ENCODE assay signal across 24 cellular contexts in genomic region chr3:45724919-45725318, GRCh38.
"Had no signal": no experiment of that assay in that cellular context is flagged by ENCODE, and none has a peak within 500 bp of the region (broad histone marks: within the 10 kb centered on the region; RNA-seq: fewer than 3 reads in every experiment).

No MANE protein-coding gene starts in this region.

- H3K4me1 ChIP-seq: neural progenitor cell, prostate gland had no signal

- H3K36me3 ChIP-seq: prostate gland had no signal

- H3K4me3 ChIP-seq: lower lobe of right lung, neural progenitor cell, prostate gland had no signal

- H3K4me2 ChIP-seq: neural progenitor cell had no signal

- ATAC-seq: activated CD4-positive, alpha-beta T cell treated with anti-CD3 and anti-CD28 coated beads for 36 hours; activated naive CD4-positive, alpha-beta T cell treated with anti-CD3 and anti-CD28 coated beads, Interleukin-2, amount 50 U/mL, for 72 hours; activated T-helper 17 cell treated with anti-CD3 and anti-CD28 coated beads, Interleukin-2, amount 50 U/mL, for 72 hours; left lobe of liver; lower lobe of right lung; stimulated activated naive CD8-positive, alpha-beta T cell treated with anti-CD3 and anti-CD28 coated beads, Interleukin-15, Interleukin-2, amounts not matched to agents 100 U/mL and 50 U/mL, for 24 hours had no signal

- H3K4me1 Mint-ChIP-seq: neural progenitor cell had no signal

- H3K27me3 ChIP-seq: neural progenitor cell had no signal

- DNase-seq: activated B cell treated with CpG ODN at 0.5 μM for 24 hours; activated CD4-positive, alpha-beta T cell treated with anti-CD3 and anti-CD28 coated beads for 36 hours; activated CD4-positive, alpha-beta T cell treated with anti-CD3 and anti-CD28 coated beads, Interleukin-2, amount 50 U/mL, for 4 hours; activated CD8-positive, alpha-beta memory T cell treated with anti-CD3 and anti-CD28 coated beads for 24 hours; activated CD8-positive, alpha-beta memory T cell treated with anti-CD3 and anti-CD28 coated beads, Interleukin-2, amount 50 U/mL, for 4 hours; activated T-cell treated with anti-CD3 and anti-CD28 coated beads, Interleukin-2, amount 50 U/mL, for 24 hours; aorta; caudate nucleus; dermis blood vessel endothelial cell; effector CD8-positive, alpha-beta T cell; erythroblast; foreskin fibroblast; kidney; lower lobe of right lung; naive B cell; stimulated activated CD4-positive, alpha-beta T cell treated with anti-CD3 and anti-CD28 coated beads, Interleukin-4, amount 100 ng/mL, for 24 hours; stimulated activated naive CD8-positive, alpha-beta T cell treated with anti-CD3 and anti-CD28 coated beads, Interleukin-15, Interleukin-2, amounts not matched to agents 100 U/mL and 50 U/mL, for 24 hours had no signal

- H3K9me3 Mint-ChIP-seq: activated B cell treated with CpG ODN at 0.5 μM for 24 hours; activated naive CD4-positive, alpha-beta T cell treated with anti-CD3 and anti-CD28 coated beads, Interleukin-2, amount 50 U/mL, for 72 hours; activated T-cell treated with anti-CD3 and anti-CD28 coated beads, Interleukin-2, amount 50 U/mL, for 24 hours; activated T-helper 17 cell treated with anti-CD3 and anti-CD28 coated beads, Interleukin-2, amount 50 U/mL, for 72 hours; naive B cell; neural progenitor cell; T-helper 2 cell treated with Interferon-gamma antibody and Interleukin-4, amounts not matched to agents 5 μg/mL and 100 μg/mL, for 36 hours had no signal

- H3K9ac ChIP-seq: neural progenitor cell had no signal

- H3K4me3 Mint-ChIP-seq: activated B cell treated with CpG ODN at 0.5 μM for 24 hours; activated CD4-positive, alpha-beta T cell treated with anti-CD3 and anti-CD28 coated beads for 36 hours; activated T-cell treated with anti-CD3 and anti-CD28 coated beads, Interleukin-2, amount 50 U/mL, for 24 hours; activated T-helper 17 cell treated with anti-CD3 and anti-CD28 coated beads, Interleukin-2, amount 50 U/mL, for 72 hours; brain; naive B cell; neural progenitor cell; T-helper 2 cell treated with Interferon-gamma antibody and Interleukin-4, amounts not matched to agents 5 μg/mL and 100 μg/mL, for 36 hours had no signal

- H2AFZ ChIP-seq: neural progenitor cell had no signal

- FAIRE-seq: kidney had no signal

- H3K27ac Mint-ChIP-seq: activated B cell treated with CpG ODN at 0.5 μM for 24 hours; activated CD4-positive, alpha-beta T cell treated with anti-CD3 and anti-CD28 coated beads for 36 hours; activated naive CD4-positive, alpha-beta T cell treated with anti-CD3 and anti-CD28 coated beads, Interleukin-2, amount 50 U/mL, for 72 hours; activated T-cell treated with anti-CD3 and anti-CD28 coated beads, Interleukin-2, amount 50 U/mL, for 24 hours; activated T-helper 17 cell treated with anti-CD3 and anti-CD28 coated beads, Interleukin-2, amount 50 U/mL, for 72 hours; brain; neural progenitor cell; T-helper 2 cell treated with Interferon-gamma antibody and Interleukin-4, amounts not matched to agents 5 μg/mL and 100 μg/mL, for 36 hours had no signal

- H3K9me3 ChIP-seq: lower lobe of right lung, prostate gland had no signal

- H3K27ac ChIP-seq: lower lobe of right lung, neural progenitor cell, prostate gland had no signal
